ENCODE assay signal across 9 cellular contexts in the genomic region with DNA sequence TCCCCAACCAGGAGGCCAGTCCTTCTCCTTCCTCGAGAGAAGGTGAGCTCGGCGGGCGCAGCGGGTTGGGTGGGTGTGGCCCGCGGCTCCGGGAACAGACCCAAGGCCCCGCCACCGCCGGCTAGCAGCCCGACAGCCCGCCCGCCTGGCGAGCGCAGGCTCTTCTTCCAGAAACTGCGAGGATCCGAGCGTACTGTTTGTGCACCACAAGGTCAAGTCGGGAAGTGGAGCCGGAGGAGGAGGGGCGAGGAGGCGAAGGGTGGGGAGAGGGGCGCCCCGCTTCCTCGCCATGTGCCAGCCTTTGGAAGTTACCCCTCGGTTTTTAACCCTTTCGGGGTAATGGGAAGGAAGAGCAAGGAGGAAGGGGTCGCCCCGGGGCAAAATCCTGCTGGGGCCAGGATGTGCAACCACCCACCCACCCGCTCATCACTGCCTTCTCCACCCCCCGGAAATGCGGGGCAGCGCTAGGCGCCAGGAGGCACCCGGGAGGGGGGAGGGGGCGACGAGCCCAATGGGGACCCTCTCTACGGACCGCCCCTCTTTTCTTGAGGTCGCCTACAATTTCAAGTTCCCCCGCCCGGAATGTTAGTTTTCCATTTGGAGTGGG. TPM values are rescaled to one million over a fixed set of nuclear protein-coding genes. Genes with fewer than 3 reads are reported as not detected.
DNase-seq lines count a peak whose midpoint lies in the region; ATAC-seq, FAIRE-seq and TF ChIP-seq lines count a peak whose summit lies in the region.
"Had no signal": no experiment of that assay in that cellular context is flagged by ENCODE, and none has a peak within 500 bp of the region (broad histone marks: within the 10 kb centered on the region; RNA-seq: fewer than 3 reads in every experiment).

No MANE protein-coding gene starts in this region.

- H3K36me3 Mint-ChIP-seq in activated naive CD4-positive, alpha-beta T cell treated with anti-CD3 and anti-CD28 coated beads for 36 hours (ENCODE audit: low read depth) = peaks cover 1% of the 10 kb centered on the region
- H3K36me3 Mint-ChIP-seq in neural crest cell (ENCODE audit: low read depth) = no peaks in the 10 kb centered on the region

- no peak for FAIRE-seq in frontal cortex (lab: Jason Lieb, UNC)
- FAIRE-seq: endometrium had no signal

- H3K27ac ChIP-seq in SJSA1 = peak overlapping the region; percentile 75
- peak overlapping the region; percentile 99 for H3K27ac ChIP-seq in stomach smooth muscle (ENCODE audit: low read length)

- TF ChIP-seq CTCF in neural crest cell (conservative IDR thresholded peaks at IDR 0.05) = no peak

- H3K4me3 ChIP-seq in SJSA1 = peak overlapping the region; percentile 62
- peak overlapping the region; percentile 70 to 89 for H3K4me3 ChIP-seq in stomach smooth muscle (ENCODE audit: low read length in 2 of 2)

- H3K4me1 ChIP-seq in SJSA1 (replicated peaks) = peaks cover 28% of the 10 kb centered on the region
- H3K4me1 ChIP-seq in stomach smooth muscle (ENCODE audit: control insufficient read depth, insufficient read depth, low read length) = peaks cover 28% of the 10 kb centered on the region

- peak overlapping the region; percentile 94 for H3K27ac Mint-ChIP-seq in activated naive CD4-positive, alpha-beta T cell treated with anti-CD3 and anti-CD28 coated beads for 36 hours
- no peak overlapping the region for H3K27ac Mint-ChIP-seq in neural crest cell (ENCODE audit: unreplicated experiment)

- peak overlapping the region; percentile 88 for H3K4me3 Mint-ChIP-seq in activated naive CD4-positive, alpha-beta T cell treated with anti-CD3 and anti-CD28 coated beads for 36 hours
- H3K4me3 Mint-ChIP-seq in neural crest cell = peak overlapping the region; percentile 93

- intact Hi-C loops in activated naive CD4-positive, alpha-beta T cell treated with anti-CD3 and anti-CD28 coated beads for 36 hours (cut with micrococcal nuclease) = loop anchor here (2.0 kb wide), 2 partner anchors 348 to 380 kb away; partner anchors contain the start of genes PCBD2 and SKP1

- H3K4me1 Mint-ChIP-seq in activated naive CD4-positive, alpha-beta T cell treated with anti-CD3 and anti-CD28 coated beads for 36 hours (ENCODE audit: low read depth) = peaks cover 21% of the 10 kb centered on the region
- H3K4me1 Mint-ChIP-seq in neural crest cell = peaks cover 22% of the 10 kb centered on the region

- H3K9ac ChIP-seq in stomach smooth muscle (ENCODE audit: low read length in 2 of 2) = peak overlapping the region; percentile 97 to 99

- peaks cover 10% of the 10 kb centered on the region for H3K27me3 ChIP-seq in SJSA1 (replicated peaks)
- no peaks in the 10 kb centered on the region for H3K27me3 ChIP-seq in stomach smooth muscle (ENCODE audit: control insufficient read depth in 1 of 2, insufficient read depth in 2 of 2, low read length in 2 of 2)

- no peaks in the 10 kb centered on the region for H3K9me3 Mint-ChIP-seq in activated naive CD4-positive, alpha-beta T cell treated with anti-CD3 and anti-CD28 coated beads for 36 hours
- H3K9me3 Mint-ChIP-seq in neural crest cell = no peaks in the 10 kb centered on the region

- CTCF ChIA-PET in activated naive CD4-positive, alpha-beta T cell treated with anti-CD3 and anti-CD28 coated beads for 36 hours (lab: Charles Lee) = interaction anchor here (0.7 to 4.3 kb wide), 11 partner anchors 13 to 222 kb away, joined by 3 to 29 read pairs (median 4); partner anchors contain the start of gene CDKN2AIPNL

- no peak for ATAC-seq in GM21367 (IDR thresholded peaks at IDR 0.05; ENCODE audit: unreplicated experiment)

- no peaks in the 10 kb centered on the region for H3K36me3 ChIP-seq in SJSA1
- no peaks in the 10 kb centered on the region for H3K36me3 ChIP-seq in stomach smooth muscle (ENCODE audit: control insufficient read depth in 2 of 2, insufficient read depth in 2 of 2, low read length in 2 of 2)

- DNase-seq in COR-L47 (lab: John Stamatoyannopoulos, UW) = peak; percentile 71
- DNase-seq in HT-29 (ENCODE audit: low spot score) = peak; percentile 83
- DNase-seq in SJSA1 (ENCODE audit: low read depth in 1 of 2, low spot score in 2 of 2) = peak; percentile 80 to 86
- DNase-seq in activated naive CD4-positive, alpha-beta T cell treated with anti-CD3 and anti-CD28 coated beads for 36 hours = peak; percentile 81
- peak; percentile 76 to 83 for DNase-seq in frontal cortex (ENCODE audit: low spot score in 2 of 2)
- peak; percentile 28 for DNase-seq in neural crest cell (ENCODE audit: low read depth, low spot score)

- no peaks in the 10 kb centered on the region for H3K9me3 ChIP-seq in SJSA1 (replicated peaks)
- H3K9me3 ChIP-seq in stomach smooth muscle (ENCODE audit: control insufficient read depth in 2 of 2, low read length in 2 of 2) = no peaks in the 10 kb centered on the region

- no peaks in the 10 kb centered on the region for H3K27me3 Mint-ChIP-seq in activated naive CD4-positive, alpha-beta T cell treated with anti-CD3 and anti-CD28 coated beads for 36 hours (ENCODE audit: low read depth)
- H3K27me3 Mint-ChIP-seq in neural crest cell (ENCODE audit: low read depth) = peaks cover 62% of the 10 kb centered on the region

RNA-seq across cellular contexts. Expression of gene JADE2, which starts 1.1 kb away (rescaled TPM):
- 47.6 and 50.1 TPM in 2 replicates for total RNA-seq in HT-29 (2014; rRNA removed; shearing (Covaris generic))
- total RNA-seq in SJSA1 (2014; rRNA removed; shearing (Covaris generic)) = 12.5 and 14.6 TPM in 2 replicates
- 10 to 100 TPM; 78.4 to 86.6 TPM for total RNA-seq in activated naive CD4-positive, alpha-beta T cell treated with anti-CD3 and anti-CD28 coated beads for 36 hours
- total RNA-seq in frontal cortex (2.4 TPM), neural crest cell (2.1 and 2.4 TPM in 2 replicates)

Comparison
In these comparisons a context has a peak if more than half of its experiments do, and no peak if none do; other contexts are left out.
1. DNase-seq: peak in every context shown above with its lines; median percentile 83 in HT-29; 83 in SJSA1; 81 in activated naive CD4-positive, alpha-beta T cell treated with anti-CD3 and anti-CD28 coated beads for 36 hours; 80 in frontal cortex; 71 in COR-L47; 28 in neural crest cell.